Comparison of ENCODE assay signal across 35 cellular contexts in the genomic region with DNA sequence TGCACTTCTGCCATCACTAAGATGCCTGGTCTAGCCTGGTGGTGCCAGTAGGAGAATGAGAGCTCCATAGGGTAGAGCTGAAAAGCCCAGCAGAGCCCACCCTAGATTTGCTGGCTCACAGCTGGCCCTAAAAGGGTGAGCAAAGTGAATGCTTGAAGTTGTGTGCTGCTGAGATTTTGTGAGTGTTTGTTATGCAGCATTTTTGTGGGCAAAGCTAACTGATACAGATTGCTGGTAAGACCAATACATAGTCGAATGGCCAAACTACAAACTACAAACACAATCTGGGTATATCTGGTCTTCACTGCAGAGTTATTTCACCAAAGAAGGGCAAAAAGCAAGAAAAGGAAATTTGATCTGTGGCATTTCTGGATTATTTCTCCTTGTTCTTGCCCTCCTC. TPM values are rescaled to one million over a fixed set of nuclear protein-coding genes. Genes with fewer than 3 reads are reported as not detected.
DNase-seq lines count a peak whose midpoint lies in the region; ATAC-seq, FAIRE-seq and TF ChIP-seq lines count a peak whose summit lies in the region.
"Had no signal": no experiment of that assay in that cellular context is flagged by ENCODE, and none has a peak within 500 bp of the region (broad histone marks: within the 10 kb centered on the region; RNA-seq: fewer than 3 reads in every experiment).

No MANE protein-coding gene starts in this region.

- ATAC-seq in HepG2: no peak
- no peak for ATAC-seq in right lobe of liver
- no peak for ATAC-seq in K562
- ATAC-seq: A549; CD8-positive, alpha-beta T cell had no signal

- H2AFZ ChIP-seq in HepG2 (ENCODE audit: low read length) (no peak overlapping the region), K562 (ENCODE audit: low read depth, low read length) (no peak overlapping the region)

- TF ChIP-seq CTCF in HepG2 (CRISPR knock-in tag; IDR thresholded peaks at IDR 0.05): no peak
- no peak for TF ChIP-seq CTCF in right lobe of liver (IDR thresholded peaks at IDR 0.05)
- TF ChIP-seq CTCF in HEK293 (tag by site-specific recombination; IDR thresholded peaks at IDR 0.05): no peak
- TF ChIP-seq CTCF in K562 (IDR thresholded peaks at IDR 0.05 in 2 of 3, conservative IDR thresholded peaks at IDR 0.05 in 1 of 3; ENCODE audit: insufficient read depth in 2 of 3, low read depth in 1 of 3, low read length in 3 of 3): no peak
- no peak for TF ChIP-seq CTCF in brain microvascular endothelial cell (IDR thresholded peaks at IDR 0.05; ENCODE audit: low read depth, low read length, missing control alignments)

- H4K20me1 ChIP-seq in HepG2 (ENCODE audit: insufficient read depth, low read length) (no peaks in the 10 kb centered on the region), K562 (replicated peaks; ENCODE audit: control insufficient read depth, insufficient read depth, low read length) (no peaks in the 10 kb centered on the region)
- H4K20me1 ChIP-seq: BLaER1; BLaER1 treated with 17β-estradiol and CSF1 and Interleukin-3, amounts not matched to agents 10 nM and 100 nM had no signal

- H3K36me3 ChIP-seq in HepG2 (replicated peaks in 1 of 2; ENCODE audit: control insufficient read depth in 1 of 2, insufficient read depth in 2 of 2, low read length in 2 of 2) (no peaks in the 10 kb centered on the region), right lobe of liver (no peaks in the 10 kb centered on the region), HEK293 (ENCODE audit: control insufficient read depth in 2 of 2, insufficient read depth in 1 of 2, low read length in 2 of 2) (no peaks in the 10 kb centered on the region), K562 (ENCODE audit: control insufficient read depth, insufficient read depth, low read length) (no peaks in the 10 kb centered on the region; the same call in 2 of the 3 replicates), brain microvascular endothelial cell (replicated peaks) (no peaks in the 10 kb centered on the region)
- H3K36me3 ChIP-seq: BE2C; BLaER1; BLaER1 treated with 17β-estradiol and CSF1 and Interleukin-3, amounts not matched to agents 10 nM and 100 nM had no signal

- BruUV-seq in HepG2 (replicated peaks; lab: Mats Ljungman, UMichigan) (no TSS peak), K562 (replicated peaks; lab: Mats Ljungman, UMichigan) (no TSS peak)

- intact Hi-C loops in HepG2 (cut with micrococcal nuclease; ENCODE audit: unreplicated experiment): no loop called here
- intact Hi-C loops in right lobe of liver (cut with DNase I): no loop called here
- intact Hi-C loops in K562 (cut with micrococcal nuclease): no loop called here

- WGBS in HepG2 (ENCODE audit: low lambda C conversion rate): 5% methylated on average over 1 of the region's 1 CpG
- 67% methylated on average over 1 of the region's 1 CpG for WGBS in right lobe of liver (ENCODE audit: insufficient coverage, low coverage, low lambda C conversion rate, missing lambda C conversion rate)
- 9% methylated on average over 1 of the region's 1 CpG for WGBS in K562 (ENCODE audit: insufficient coverage, low coverage, missing lambda C conversion rate)

- TF ChIP-seq EP300 in HepG2 (IDR thresholded peaks at IDR 0.05; ENCODE audit: low read depth in 2 of 2, low read length in 2 of 2): no peak
- TF ChIP-seq EP300 in HepG2 (CRISPR knock-in tag; IDR thresholded peaks at IDR 0.05; ENCODE audit: borderline replicate concordance): no peak
- TF ChIP-seq EP300 in K562 (IDR thresholded peaks at IDR 0.05; ENCODE audit: low read length): no peak

- FAIRE-seq in HepG2 (lab: Jason Lieb, UNC): no peak
- no peak for FAIRE-seq in K562 (lab: Jason Lieb, UNC)
- FAIRE-seq: A204.1, A549, D721Med had no signal

- no peak for TF ChIP-seq RAD21 in HepG2 (CRISPR knock-in tag; IDR thresholded peaks at IDR 0.05)
- no peak for TF ChIP-seq RAD21 in K562 (CRISPR knock-in tag; conservative IDR thresholded peaks at IDR 0.05 in 1 of 2, IDR thresholded peaks at IDR 0.05 in 1 of 2)

- DNase-seq in HepG2 (ENCODE audit: low spot score) (no peak), right lobe of liver (no peak), K562 (ENCODE audit: extremely low read depth in 1 of 4, low spot score in 3 of 4) (no peak), A172 (ENCODE audit: low spot score) (no peak), brain microvascular endothelial cell (no peak)
- DNase-seq: 8988T; ACHN; AML-193; BE2C; C1 segment of cervical spinal cord; Caco-2; Calu3; CD4-positive, alpha-beta memory T cell; CD4-positive, alpha-beta T cell; CD4-positive, CD25-positive, alpha-beta regulatory T cell; CD8-positive, alpha-beta memory T cell; CD8-positive, alpha-beta T cell; COR-L47; DMS 273 treated with DMSO at 0.1 percent for 48 hours; DMS153; DMS53; DMS79; DMS79 treated with DMSO at 0.1 percent for 48 hours; DND-41; EL had no signal

- peaks cover 0 to 24% of the 10 kb centered on the region in 2 experiments; a peak in 2 of 5 replicates for H3K27me3 ChIP-seq in HepG2 (ENCODE audit: control insufficient read depth in 1 of 2, insufficient read depth in 2 of 2, low read length in 2 of 2)
- no peaks in the 10 kb centered on the region for H3K27me3 ChIP-seq in right lobe of liver
- H3K27me3 ChIP-seq in K562 (ENCODE audit: control insufficient read depth in 2 of 2, insufficient read depth in 2 of 2, low read length in 2 of 2): no peaks in the 10 kb centered on the region
- H3K27me3 ChIP-seq in brain microvascular endothelial cell (replicated peaks): no peaks in the 10 kb centered on the region
- H3K27me3 ChIP-seq: BE2C; BLaER1; BLaER1 treated with 17β-estradiol and CSF1 and Interleukin-3, amounts not matched to agents 10 nM and 100 nM had no signal

- H3K9me3 ChIP-seq in HepG2 (ENCODE audit: low read length) (no peaks in the 10 kb centered on the region; the same call in 1 of the 2 replicates), right lobe of liver (no peaks in the 10 kb centered on the region), HEK293 (ENCODE audit: control insufficient read depth, insufficient read depth, low read depth, low read length) (no peaks in the 10 kb centered on the region), K562 (replicated peaks; ENCODE audit: control insufficient read depth, insufficient read depth, low read depth, low read length) (no peaks in the 10 kb centered on the region; the same call in 1 of the 2 replicates)
- H3K9me3 ChIP-seq: A549, BE2C, BLaER1, Caco-2 had no signal

- H3K4me3 ChIP-seq in HepG2 (replicated peaks in 1 of 3; ENCODE audit: insufficient read depth in 1 of 3, low read depth in 2 of 3, low read length in 3 of 3) (no peak overlapping the region), right lobe of liver (no peak overlapping the region), HEK293 (ENCODE audit: low read depth, low read length) (no peak overlapping the region), K562 (no peak overlapping the region), brain microvascular endothelial cell (ENCODE audit: low read depth, low read length) (no peak overlapping the region)
- H3K4me3 ChIP-seq: A549; BLaER1; BLaER1 treated with 17β-estradiol and CSF1 and Interleukin-3, amounts not matched to agents 10 nM and 100 nM had no signal

- in situ Hi-C loops in HepG2 (cut with HindIII; ENCODE audit: extremely low pct_ligation_motif_present, low pct_unique_long_range_greater_than_20kb): no loop called here
- in situ Hi-C loops in K562 (cut with MboI): no loop called here
- in situ Hi-C loops in brain microvascular endothelial cell (cut with HindIII; ENCODE audit: low pct_ligation_motif_present, low sequenced_read_pairs): no loop called here

- H3K4me2 ChIP-seq in HepG2 (ENCODE audit: low read depth, low read length) (no peak overlapping the region), K562 (ENCODE audit: insufficient read depth, low read length) (no peak overlapping the region)
- H3K4me2 ChIP-seq: A549; BLaER1; BLaER1 treated with 17β-estradiol and CSF1 and Interleukin-3, amounts not matched to agents 10 nM and 100 nM had no signal

- CTCF ChIA-PET in HepG2 (lab: Yijun Ruan, JAX; ENCODE audit: low intra/inter-chr PET ratio, low total read pairs): no interaction called here
- CTCF ChIA-PET in HEK293 (lab: Yijun Ruan, JAX): interaction anchor here (0.6 to 1.2 kb wide), 2 partner anchors 11 to 45 kb away, joined by 3 to 6 read pairs; no protein-coding TSS in a partner anchor
- CTCF ChIA-PET in K562 (lab: Yijun Ruan, JAX; ENCODE audit: low intra/inter-chr PET ratio): no interaction called here

- H3K27ac ChIP-seq in HepG2 (ENCODE audit: extremely low read length, insufficient read depth, low read length) (no peak overlapping the region), right lobe of liver (no peak overlapping the region), HEK293 (ENCODE audit: extremely low read depth, low read depth, low read length) (no peak overlapping the region), K562 (ENCODE audit: extremely low read depth, low read depth, low read length) (no peak overlapping the region), brain microvascular endothelial cell (no peak overlapping the region)
- H3K27ac ChIP-seq: 22Rv1; A549; BLaER1; BLaER1 treated with 17β-estradiol and CSF1 and Interleukin-3, amounts not matched to agents 10 nM and 100 nM; C4-2B had no signal

- H3K9ac ChIP-seq in HepG2 (ENCODE audit: insufficient read depth, low read depth, low read length) (no peak overlapping the region), K562 (ENCODE audit: insufficient read depth in 1 of 2, low read depth in 2 of 2, low read length in 2 of 2) (no peak overlapping the region)
- H3K9ac ChIP-seq: BLaER1; BLaER1 treated with 17β-estradiol and CSF1 and Interleukin-3, amounts not matched to agents 10 nM and 100 nM had no signal

- H3K9me1 ChIP-seq in K562 (ENCODE audit: control insufficient read depth, insufficient read depth, low read length): no peaks in the 10 kb centered on the region

- no peak for TF ChIP-seq POLR2A in HepG2 (IDR thresholded peaks at IDR 0.05; ENCODE audit: insufficient read depth in 1 of 2, low read depth in 2 of 2, low read length in 2 of 2)
- TF ChIP-seq POLR2A in right lobe of liver (IDR thresholded peaks at IDR 0.05): no peak
- TF ChIP-seq POLR2A in K562 (conservative IDR thresholded peaks at IDR 0.05): no peak

- H3K4me1 ChIP-seq in HepG2 (ENCODE audit: insufficient read depth, low read length): no peaks in the 10 kb centered on the region; the same call in 1 of the 2 replicates
- H3K4me1 ChIP-seq in right lobe of liver: no peaks in the 10 kb centered on the region
- H3K4me1 ChIP-seq in HEK293 (ENCODE audit: control insufficient read depth, insufficient read depth, low read length): no peaks in the 10 kb centered on the region
- peaks cover 3 to 11% of the 10 kb centered on the region in 2 experiments; a peak in 3 of 5 replicates for H3K4me1 ChIP-seq in K562 (replicated peaks in 1 of 2; ENCODE audit: control insufficient read depth in 2 of 2, insufficient read depth in 2 of 2, low read length in 2 of 2)
- H3K4me1 ChIP-seq: A549; BE2C; BLaER1; BLaER1 treated with 17β-estradiol and CSF1 and Interleukin-3, amounts not matched to agents 10 nM and 100 nM; Caco-2 had no signal

- H3K79me2 ChIP-seq in HepG2 (ENCODE audit: insufficient read depth, low read length): no peaks in the 10 kb centered on the region
- no peaks in the 10 kb centered on the region for H3K79me2 ChIP-seq in K562 (ENCODE audit: control insufficient read depth, insufficient read depth, low read length)

- POLR2A ChIA-PET in HepG2 (lab: Yijun Ruan, JAX): no interaction called here
- POLR2A ChIA-PET in HEK293 (lab: Yijun Ruan, JAX): no interaction called here
- POLR2A ChIA-PET in K562 (lab: Yijun Ruan, JAX): interaction anchor here (0.6 to 1.5 kb wide), 3 partner anchors 13 to 61 kb away, joined by 4 to 6 read pairs (median 4); no protein-coding TSS in a partner anchor

RNA-seq across cellular contexts. Expression of gene AGAP1, which starts 7.1 kb away (rescaled TPM):
- total RNA-seq in HepG2 (2016; rRNA removed; fragmentation: Illumina TruSeq; extraction: Trizol) (21.2 and 21.3 TPM in 2 replicates), right lobe of liver (10 to 100 TPM in 3 of 6 experiments, 1 to 10 TPM in 3; 8.1 to 11.2 (median 9.8) TPM), K562 (2014; rRNA removed) (10.0 TPM in 2 replicates), K562 (2014; rRNA removed; fragmentation: Illumina TruSeq; extraction: Trizol) (8.8 and 10.6 TPM in 2 replicates), K562 (2015; rRNA removed; fragmentation: Illumina TruSeq; extraction: Trizol) (10.2 and 10.9 TPM in 2 replicates), K562 (2021) (21.4 and 24.0 TPM in 2 replicates)
- 15.6 and 16.1 TPM in 2 replicates for total RNA-seq in HepG2 (2016; cell fraction: cytosol; rRNA removed; fragmentation: Illumina TruSeq; extraction: Trizol; ENCODE audit: low read depth)
- 20.4 and 23.5 TPM in 2 replicates for total RNA-seq in HepG2 (2016; cell fraction: insoluble cytoplasmic fraction; rRNA removed; fragmentation: Illumina TruSeq; extraction: Trizol)
- total RNA-seq in HepG2 (2016; cell fraction: membrane; rRNA removed; fragmentation: Illumina TruSeq; extraction: Trizol): 27.1 and 28.5 TPM in 2 replicates
- total RNA-seq in HepG2 (2016; cell fraction: nucleus; rRNA removed; fragmentation: Illumina TruSeq; extraction: Trizol): 28.8 and 34.0 TPM in 2 replicates
- polyA plus RNA-seq in HepG2 (2011; rRNA removed) (27.5 and 32.7 TPM in 2 replicates), K562 (2011; rRNA removed) (11.3 and 13.4 TPM in 2 replicates), K562 (2014; fragmentation: Illumina TruSeq; extraction: Trizol) (10.9 and 14.6 TPM in 2 replicates), K562 (2014; fragmentation: Nextera tagmentation; extraction: Ambion mirVana) (1 to 10 TPM; 1.3 to 2.3 TPM), K562 (2014; rRNA removed) (6.8 and 8.0 TPM in 2 replicates)
- 19.3 and 22.2 TPM in 2 replicates for polyA plus RNA-seq in HepG2 (2011; cell fraction: cytosol; rRNA removed)
- polyA plus RNA-seq in HepG2 (2011; cell fraction: nucleus; rRNA removed): 33.7 and 43.0 TPM in 2 replicates
- 20.5 and 29.8 TPM in 2 replicates for polyA plus RNA-seq in HepG2 (2012)
- polyA plus RNA-seq in HepG2 (2016; cell fraction: cytosol; fragmentation: Illumina TruSeq; extraction: Trizol; ENCODE audit: low read depth): 8.6 and 8.8 TPM in 2 replicates
- 21.8 and 25.4 TPM in 2 replicates for polyA plus RNA-seq in HepG2 (2016; cell fraction: insoluble cytoplasmic fraction; fragmentation: Illumina TruSeq; extraction: Trizol; ENCODE audit: low read depth)
- polyA plus RNA-seq in HepG2 (2016; cell fraction: membrane; fragmentation: Illumina TruSeq; extraction: Trizol; ENCODE audit: low read depth): 26.9 and 28.8 TPM in 2 replicates
- 22.6 and 25.2 TPM in 2 replicates for polyA plus RNA-seq in HepG2 (2016; cell fraction: nucleus; fragmentation: Illumina TruSeq; extraction: Trizol; ENCODE audit: insufficient read depth, low read depth)
- polyA minus RNA-seq in HepG2 (2011; rRNA and poly(A)+ RNA removed; ENCODE audit: low replicate concordance): 83.1 and 137 TPM in 2 replicates
- 22.7 and 29.5 TPM in 2 replicates for polyA minus RNA-seq in HepG2 (2011; cell fraction: cytosol; rRNA and poly(A)+ RNA removed)
- 111 and 113 TPM in 2 replicates for polyA minus RNA-seq in HepG2 (2011; cell fraction: nucleus; rRNA and poly(A)+ RNA removed)
- total RNA-seq in K562 (2011; cell fraction: chromatin; rRNA removed; ENCODE audit: low replicate concordance): 125 and 169 TPM in 2 replicates
- total RNA-seq in K562 (2011; cell fraction: nucleolus; rRNA removed): 46.2 and 47.6 TPM in 2 replicates
- total RNA-seq in K562 (2011; cell fraction: nucleoplasm; rRNA removed): 57.1 and 63.9 TPM in 2 replicates
- polyA plus RNA-seq in K562 (2011; cell fraction: cytosol; rRNA removed): 7.9 and 11.5 TPM in 2 replicates
- polyA plus RNA-seq in K562 (2011; cell fraction: nucleus; rRNA removed): 22.3 and 28.6 TPM in 2 replicates
- 13.7 and 15.5 TPM in 2 replicates for polyA plus RNA-seq in K562 (2012)
- polyA minus RNA-seq in K562 (2011; rRNA and poly(A)+ RNA removed): 40.2 and 43.6 TPM in 2 replicates
- polyA minus RNA-seq in K562 (2011; cell fraction: cytosol; rRNA and poly(A)+ RNA removed): 13.1 and 20.3 TPM in 2 replicates
- 33.5 and 55.2 TPM in 2 replicates for polyA minus RNA-seq in K562 (2011; cell fraction: nucleus; rRNA and poly(A)+ RNA removed)
- 13.9 and 14.7 TPM in 2 replicates for total RNA-seq in A172 (2014; rRNA removed; shearing (Covaris generic))
- total RNA-seq: B cell had no signal
- polyA plus RNA-seq: CD14-positive monocyte; CD4-positive, CD25-positive, alpha-beta regulatory T cell had no signal
